29 cellular contexts compared by ENCODE assay signal in the genomic region with DNA sequence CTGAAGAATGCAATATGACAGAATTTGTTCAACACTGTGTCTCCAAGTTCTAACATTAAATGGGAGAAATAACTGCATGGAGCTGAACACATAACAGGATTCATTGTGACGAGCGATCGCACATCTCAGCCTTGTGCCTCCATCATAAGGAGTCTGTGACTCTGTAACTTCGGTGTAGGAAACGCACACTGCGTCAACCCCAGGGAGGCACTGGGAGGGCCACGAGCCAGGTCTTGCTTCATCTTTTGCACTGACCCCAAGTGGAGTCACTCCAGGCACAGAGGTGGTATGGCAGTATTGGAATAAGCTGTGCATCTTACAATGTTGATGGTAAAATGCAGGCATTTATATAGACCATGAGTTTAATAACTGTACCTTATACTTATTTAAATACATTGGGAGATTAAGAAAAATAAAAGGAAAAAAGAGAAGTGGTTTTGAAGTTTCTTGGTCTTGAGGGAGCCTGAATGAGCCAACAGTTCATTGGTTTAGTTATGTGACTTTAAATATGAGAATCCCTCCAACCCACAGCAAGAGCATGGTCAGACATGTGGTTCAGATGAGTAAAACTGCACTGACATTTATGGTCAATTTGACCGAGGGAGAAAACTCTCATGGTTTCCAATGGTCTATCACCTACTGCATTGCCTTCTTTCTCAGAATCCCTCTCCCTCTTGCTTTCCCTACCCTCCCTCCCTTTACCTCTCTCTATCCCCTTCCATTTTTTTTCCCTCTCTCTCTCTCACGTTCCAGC. TPM values are rescaled to one million over a fixed set of nuclear protein-coding genes. Genes with fewer than 3 reads are reported as not detected.
A peak's percentile ranks its signal among the peaks of the same experiment; 100 is the strongest.
DNase-seq lines count a peak whose midpoint lies in the region; ATAC-seq, FAIRE-seq and TF ChIP-seq lines count a peak whose summit lies in the region.
"Had no signal": no experiment of that assay in that cellular context is flagged by ENCODE, and none has a peak within 500 bp of the region (broad histone marks: within the 10 kb centered on the region; RNA-seq: fewer than 3 reads in every experiment).

No MANE protein-coding gene starts in this region.

- POLR2A ChIA-PET in GM12878 (lab: Charles Lee): no interaction called here

- no peak for TF ChIP-seq RAD21 in GM12878 (IDR thresholded peaks at IDR 0.05; ENCODE audit: insufficient read depth, low read depth, low read length)

- TF ChIP-seq CTCF in GM12878 (IDR thresholded peaks at IDR 0.05 in 2 of 3, conservative IDR thresholded peaks at IDR 0.05 in 1 of 3; ENCODE audit: control insufficient read depth in 2 of 3, extremely low read depth in 1 of 3, insufficient read depth in 1 of 3, low read depth in 3 of 3, low read length in 3 of 3): no peak
- TF ChIP-seq CTCF in glutamatergic neuron (IDR thresholded peaks at IDR 0.05; ENCODE audit: partially characterized antibody, unreplicated experiment): no peak
- no peak for TF ChIP-seq CTCF in left lung (IDR thresholded peaks at IDR 0.05)

- TF ChIP-seq POLR2A in GM12878 (IDR thresholded peaks at IDR 0.05; ENCODE audit: low read depth, low read length): no peak

- WGBS in GM12878 (ENCODE audit: insufficient coverage, insufficient replicate concordance, low lambda C conversion rate, missing lambda C conversion rate): 59% methylated on average over 9 of the region's 9 CpGs

- H2AFZ ChIP-seq in ACC112 (ENCODE audit: low read length, unreplicated experiment): no peak overlapping the region
- no peak overlapping the region for H2AFZ ChIP-seq in GM12878 (ENCODE audit: control insufficient read depth, low read depth, low read length)

- no peak for TF ChIP-seq EP300 in GM12878 (IDR thresholded peaks at IDR 0.05; ENCODE audit: borderline replicate concordance in 1 of 2, control insufficient read depth in 1 of 2, low read depth in 2 of 2, low read length in 2 of 2)

- no peaks in the 10 kb centered on the region for H3K79me2 ChIP-seq in ACC112 (ENCODE audit: control insufficient read depth, insufficient read depth, low read length, unreplicated experiment)
- no peaks in the 10 kb centered on the region for H3K79me2 ChIP-seq in GM12878 (ENCODE audit: control insufficient read depth, insufficient read depth, low read length)

- no peak for FAIRE-seq in GM12878 (lab: Jason Lieb, UNC)

- H3K9me3 ChIP-seq in MG63 (no peaks in the 10 kb centered on the region), GM12878 (replicated peaks; ENCODE audit: control insufficient read depth, insufficient read depth, low read length) (no peaks in the 10 kb centered on the region), skeletal muscle tissue (ENCODE audit: control insufficient read depth in 3 of 3, low read length in 3 of 3) (no peaks in the 10 kb centered on the region), left lung (no peaks in the 10 kb centered on the region)
- H3K9me3 ChIP-seq: Caco-2, heart left ventricle, SJSA1 had no signal

- H3K4me3 ChIP-seq in ACC112 (ENCODE audit: low read depth, low read length) (peak overlapping the region; percentile 23), MG63 (peak overlapping the region; percentile 13; the same call in 1 of the 2 replicates), GM12878 (no peak overlapping the region), skeletal muscle tissue (ENCODE audit: low read length in 3 of 3) (no peak overlapping the region), left lung (no peak overlapping the region)
- H3K4me3 ChIP-seq: cardiac muscle cell, coronary artery, heart left ventricle, SJSA1 had no signal

- H3K4me3 Mint-ChIP-seq in glutamatergic neuron (ENCODE audit: unreplicated experiment): no peak overlapping the region
- H3K4me3 Mint-ChIP-seq: activated naive CD4-positive, alpha-beta T cell treated with anti-CD3 and anti-CD28 coated beads, Interleukin-2, amount 50 U/mL, for 24 hours; memory B cell; T-cell had no signal

- H4K20me1 ChIP-seq in GM12878 (ENCODE audit: control insufficient read depth, insufficient read depth): no peaks in the 10 kb centered on the region

- CTCF ChIA-PET in GM12878 (lab: Yijun Ruan, JAX): no interaction called here

- H3K27ac ChIP-seq in ACC112 (ENCODE audit: low read depth, low read length): no peak overlapping the region
- H3K27ac ChIP-seq in GM12878 (ENCODE audit: control insufficient read depth, insufficient read depth): no peak overlapping the region
- peak overlapping the region; percentile 4 for H3K27ac ChIP-seq in skeletal muscle tissue (ENCODE audit: low read depth, low read length)
- H3K27ac ChIP-seq in left lung: no peak overlapping the region
- H3K27ac ChIP-seq: cardiac muscle cell, coronary artery, SJSA1 had no signal

- H3K27me3 Mint-ChIP-seq in glutamatergic neuron (ENCODE audit: unreplicated experiment): peaks cover 1% of the 10 kb centered on the region

- H3K36me3 Mint-ChIP-seq in glutamatergic neuron (ENCODE audit: unreplicated experiment): no peaks in the 10 kb centered on the region
- H3K36me3 Mint-ChIP-seq: activated naive CD4-positive, alpha-beta T cell treated with anti-CD3 and anti-CD28 coated beads, Interleukin-2, amount 50 U/mL, for 24 hours; memory B cell; T-cell had no signal

- in situ Hi-C loops in GM12878 (cut with MboI): loop anchor here (25.0 kb wide), 1 partner anchor 716 kb away; a partner anchor contains a TSS

- BruUV-seq in GM12878 (replicated peaks; lab: Mats Ljungman, UMichigan): no TSS peak

- intact Hi-C loops in GM12878 (cut with micrococcal nuclease; ENCODE audit: unreplicated experiment) (no loop called here), left lung (cut with DNase I) (no loop called here)

- H3K4me1 Mint-ChIP-seq in glutamatergic neuron (ENCODE audit: low read depth, unreplicated experiment): no peaks in the 10 kb centered on the region
- H3K4me1 Mint-ChIP-seq: activated naive CD4-positive, alpha-beta T cell treated with anti-CD3 and anti-CD28 coated beads, Interleukin-2, amount 50 U/mL, for 24 hours; memory B cell; T-cell had no signal

- peaks cover 36% of the 10 kb centered on the region for H3K4me1 ChIP-seq in ACC112 (ENCODE audit: control insufficient read depth, insufficient read depth, low read length, unreplicated experiment)
- no peaks in the 10 kb centered on the region for H3K4me1 ChIP-seq in GM12878 (ENCODE audit: control insufficient read depth, insufficient read depth, low read length)
- peaks cover 11 to 23% (median 16%) of the 10 kb centered on the region in 3 donors for H3K4me1 ChIP-seq in skeletal muscle tissue (ENCODE audit: control insufficient read depth in 3 of 3, insufficient read depth in 3 of 3, low read length in 3 of 3)
- peaks cover 5% of the 10 kb centered on the region in 2 donors for H3K4me1 ChIP-seq in left lung
- H3K4me1 ChIP-seq: Caco-2 had no signal

- SMC1A ChIA-PET in GM12878 (lab: Charles Lee; ENCODE audit: uncharacterized antibody, unreplicated experiment): no interaction called here

- no peak overlapping the region for H3K4me2 ChIP-seq in GM12878 (ENCODE audit: control insufficient read depth, insufficient read depth)

- no peak overlapping the region for H3K27ac Mint-ChIP-seq in glutamatergic neuron (ENCODE audit: unreplicated experiment)
- H3K27ac Mint-ChIP-seq: activated naive CD4-positive, alpha-beta T cell treated with anti-CD3 and anti-CD28 coated beads, Interleukin-2, amount 50 U/mL, for 24 hours; activated T-helper 2 cell treated with anti-CD3 and anti-CD28 coated beads, Interferon-gamma antibody, Interleukin-2, Interleukin-4, amounts not matched to agents 10 μg/mL and 5 μg/mL and 100 μg/mL, durations not matched to agents 14 hours and 24 hours and 36 hours; effector memory CD8-positive, alpha-beta T cell; memory B cell; progenitor cell of endocrine pancreas; T-cell had no signal

- DNase-seq in MG63: peak; percentile 19
- DNase-seq in GM12878 (ENCODE audit: low read depth, low spot score): no peak
- DNase-seq in glutamatergic neuron: no peak
- DNase-seq in HUDEP-2 (lab: John Stamatoyannopoulos, UW; ENCODE audit: unreplicated experiment in 76 of 76): no peak
- no peak for DNase-seq in left lung
- DNase-seq: activated CD4-positive, alpha-beta T cell treated with anti-CD3 and anti-CD28 coated beads, Interleukin-2, amount 50 U/mL, for 4 hours; activated CD8-positive, alpha-beta memory T cell treated with anti-CD3 and anti-CD28 coated beads, Interleukin-2, amount 50 U/mL, for 4 hours; aorta; C1 segment of cervical spinal cord; Caco-2; DND-41; effector memory CD8-positive, alpha-beta T cell; erythroblast; heart left ventricle; KG1; NCI-H1694; NCI-H510A; NK-92 treated with Interleukin-12 subunit alpha and Interleukin-12 subunit beta, amount 100 ng/mL, for 24 hours; T-cell; trophoblast cell had no signal

- H3K9me3 Mint-ChIP-seq in glutamatergic neuron (ENCODE audit: unreplicated experiment): no peaks in the 10 kb centered on the region
- H3K9me3 Mint-ChIP-seq: activated T-helper 2 cell treated with anti-CD3 and anti-CD28 coated beads, Interferon-gamma antibody, Interleukin-2, Interleukin-4, amounts not matched to agents 10 μg/mL and 5 μg/mL and 100 μg/mL, durations not matched to agents 14 hours and 24 hours and 36 hours; effector memory CD8-positive, alpha-beta T cell had no signal

- no peak overlapping the region for H3K9ac ChIP-seq in GM12878 (ENCODE audit: control insufficient read depth, insufficient read depth, low read length)
- H3K9ac ChIP-seq in skeletal muscle tissue (ENCODE audit: low read depth in 1 of 3, low read length in 3 of 3): no peak overlapping the region

- no peak for ATAC-seq in GM12878
- no peak for ATAC-seq in left lung
- ATAC-seq: effector memory CD8-positive, alpha-beta T cell; heart left ventricle; T-cell had no signal

- RAD21 ChIA-PET in GM12878 (lab: Charles Lee; ENCODE audit: unreplicated experiment): no interaction called here

- H3K36me3 ChIP-seq in ACC112 (ENCODE audit: insufficient read depth, low read length) (peaks cover 3% of the 10 kb centered on the region; the same call in 1 of the 2 replicates), MG63 (no peaks in the 10 kb centered on the region), GM12878 (ENCODE audit: control insufficient read depth in 2 of 2, insufficient read depth in 2 of 2, low read length in 1 of 2) (no peaks in the 10 kb centered on the region), skeletal muscle tissue (ENCODE audit: control insufficient read depth in 3 of 3, insufficient read depth in 3 of 3, low read length in 3 of 3) (no peaks in the 10 kb centered on the region), left lung (no peaks in the 10 kb centered on the region)
- H3K36me3 ChIP-seq: cardiac muscle cell, heart left ventricle, SJSA1 had no signal

- H3K27me3 ChIP-seq in ACC112 (ENCODE audit: insufficient read depth, low read length): no peaks in the 10 kb centered on the region
- no peaks in the 10 kb centered on the region for H3K27me3 ChIP-seq in MG63
- no peaks in the 10 kb centered on the region for H3K27me3 ChIP-seq in GM12878 (replicated peaks in 1 of 2; ENCODE audit: control insufficient read depth in 2 of 2, insufficient read depth in 2 of 2, low read length in 1 of 2)
- H3K27me3 ChIP-seq in skeletal muscle tissue (ENCODE audit: control insufficient read depth in 3 of 3, insufficient read depth in 3 of 3, low read length in 3 of 3): no peaks in the 10 kb centered on the region
- no peaks in the 10 kb centered on the region for H3K27me3 ChIP-seq in left lung
- H3K27me3 ChIP-seq: heart left ventricle, SJSA1 had no signal

RNA-seq across cellular contexts. Expression of a gene that starts 5.7 kb away (rescaled TPM):
- 1.4 and 8.9 TPM in 2 replicates for total RNA-seq in MG63 (2014; rRNA removed; shearing (Covaris generic); ENCODE audit: low replicate concordance)
- total RNA-seq in GM12878 (2013; cell fraction: nucleolus; rRNA removed): not detected in 2 replicates
- total RNA-seq in GM12878 (2014; rRNA removed) (not detected in 2 replicates), GM12878 (2014; rRNA removed; fragmentation: Illumina TruSeq; extraction: Trizol) (not detected in 2 replicates), GM12878 (2021) (0.35 and 0.59 TPM in 2 replicates), skeletal muscle tissue (92.9 TPM), glutamatergic neuron (ENCODE audit: unreplicated experiment) (0.56 TPM), left lung (100 to 1,000 TPM; 109 to 165 TPM)
- polyA plus RNA-seq in GM12878 (2011; ENCODE audit: low read depth): not detected
- polyA plus RNA-seq in GM12878 (2011; rRNA removed) (0.04 TPM in 1 of 2 replicates, not detected in the other), GM12878 (2014; fragmentation: Illumina TruSeq; extraction: Trizol) (not detected in 2 replicates), GM12878 (2014; fragmentation: Nextera tagmentation; extraction: Ambion mirVana) (not detected), GM12878 (2014; rRNA removed) (not detected in 2 replicates), GM12878 (2016; fragmentation: Nextera tagmentation; extraction: Ambion mirVana) (not detected)
- polyA plus RNA-seq in GM12878 (2011; cell fraction: cytosol; rRNA removed): not detected in 2 replicates
- polyA plus RNA-seq in GM12878 (2011; cell fraction: nucleus; rRNA removed): not detected in 2 replicates
- not detected in 2 replicates for polyA plus RNA-seq in GM12878 (2012)
- polyA minus RNA-seq in GM12878 (2011; rRNA and poly(A)+ RNA removed): 0.22 TPM in 1 of 2 replicates, not detected in the other
- polyA minus RNA-seq in GM12878 (2011; cell fraction: cytosol; rRNA and poly(A)+ RNA removed): not detected in 2 replicates
- not detected in 2 replicates for polyA minus RNA-seq in GM12878 (2011; cell fraction: nucleus; rRNA and poly(A)+ RNA removed)

Comparison
In these comparisons a context has a peak if more than half of its experiments do, and no peak if none do; other contexts are left out.
1. H3K4me3 ChIP-seq: peak in ACC112 (single experiment) and MG63 (single experiment); none in GM12878 (single experiment), skeletal muscle tissue (0 of 3) and left lung (0 of 2).